In genomic region chr2:119753041-119753929, GRCh38 we compare ENCODE assay signal across 8 cellular contexts. TPM values are rescaled to one million over a fixed set of nuclear protein-coding genes. Genes with fewer than 3 reads are reported as not detected.
DNase-seq lines count a peak whose midpoint lies in the region; ATAC-seq and TF ChIP-seq lines count a peak whose summit lies in the region.

No MANE protein-coding gene starts in this region.

- in situ Hi-C loops in KBM-7 (cut with MboI; ENCODE audit: low pct_unique_long_range_greater_than_20kb, low sequenced_read_pairs), result no loop called here

- DNase-seq in D341Med (ENCODE audit: low spot score) (peak; percentile 61), KBM-7 (peak; percentile 62), SKM-1 (lab: John Stamatoyannopoulos, UW; ENCODE audit: unreplicated experiment) (peak; percentile 26), epithelial cell of proximal tubule (ENCODE audit: low read depth) (no peak)
- DNase-seq in naive thymus-derived CD4-positive, alpha-beta T cell, result peak in 7 of 9 donors; percentile 35 to 63 (median 52)
- DNase-seq in activated T-cell treated with anti-CD3 and anti-CD28 coated beads, Interleukin-2, amount 50 U/mL, for 1 hour, result no peak

- peaks cover under 1 to 10% (median 6%) of the 10 kb centered on the region in 7 donors for H3K4me1 Mint-ChIP-seq in naive thymus-derived CD4-positive, alpha-beta T cell

- no peaks in the 10 kb centered on the region for H3K36me3 Mint-ChIP-seq in naive thymus-derived CD4-positive, alpha-beta T cell

- H3K27me3 ChIP-seq in naive thymus-derived CD4-positive, alpha-beta T cell (ENCODE audit: control insufficient read depth in 2 of 2, insufficient read depth in 2 of 2, low read length in 2 of 2), result no peaks in the 10 kb centered on the region

- peak overlapping the region in 1 of 9 donors; percentile 37 for H3K27ac Mint-ChIP-seq in naive thymus-derived CD4-positive, alpha-beta T cell

- POLR2A ChIA-PET in naive thymus-derived CD4-positive, alpha-beta T cell (lab: Charles Lee), result interaction anchor here (1.6 kb wide), 1 partner anchor 69 kb away, joined by 5 read pairs; no protein-coding TSS in a partner anchor

- H3K4me3 Mint-ChIP-seq in naive thymus-derived CD4-positive, alpha-beta T cell, result no peak overlapping the region

- ATAC-seq in GM18498 (IDR thresholded peaks at IDR 0.05; ENCODE audit: unreplicated experiment) (peak; percentile 50), GM21360 (IDR thresholded peaks at IDR 0.05; ENCODE audit: unreplicated experiment) (no peak)
- ATAC-seq in naive thymus-derived CD4-positive, alpha-beta T cell, result peak; percentile 86

- H3K36me3 ChIP-seq in naive thymus-derived CD4-positive, alpha-beta T cell (ENCODE audit: control insufficient read depth in 2 of 3, insufficient read depth in 3 of 3, low read length in 3 of 3), result no peaks in the 10 kb centered on the region

- peaks cover 0 to 23% (median 0%) of the 10 kb centered on the region in 5 donors for H3K27me3 Mint-ChIP-seq in naive thymus-derived CD4-positive, alpha-beta T cell

- no peak overlapping the region for H3K27ac ChIP-seq in naive thymus-derived CD4-positive, alpha-beta T cell (ENCODE audit: low read depth, low read length)

- CTCF ChIA-PET in naive thymus-derived CD4-positive, alpha-beta T cell (lab: Charles Lee), result interaction anchor here (0.7 to 5.3 kb wide), 20 partner anchors 8 to 422 kb away, joined by 3 to 88 read pairs (median 4); no protein-coding TSS in a partner anchor

- peak; percentile 74 for TF ChIP-seq CTCF in epithelial cell of proximal tubule (conservative IDR thresholded peaks at IDR 0.05; ENCODE audit: low read depth, low read length)

- H3K9me3 ChIP-seq in naive thymus-derived CD4-positive, alpha-beta T cell (ENCODE audit: control insufficient read depth in 2 of 3, low read length in 3 of 3), result no peaks in the 10 kb centered on the region

- intact Hi-C loops in naive thymus-derived CD4-positive, alpha-beta T cell (cut with micrococcal nuclease), result loop anchor here (1.0 to 10.0 kb wide), 11 partner anchors 50 to 927 kb away; no protein-coding TSS in a partner anchor

- H3K4me1 ChIP-seq in naive thymus-derived CD4-positive, alpha-beta T cell (ENCODE audit: control insufficient read depth in 2 of 2, insufficient read depth in 2 of 2, low read length in 2 of 2), result no peaks in the 10 kb centered on the region

- H3K4me3 ChIP-seq in epithelial cell of proximal tubule (ENCODE audit: low read depth, low read length), result no peak overlapping the region
- no peak overlapping the region for H3K4me3 ChIP-seq in naive thymus-derived CD4-positive, alpha-beta T cell (ENCODE audit: low read length)

- H3K9me3 Mint-ChIP-seq in naive thymus-derived CD4-positive, alpha-beta T cell, result no peaks in the 10 kb centered on the region

RNA-seq across cellular contexts. Expression of gene PTPN4, which starts 6.4 kb away (rescaled TPM):
- 6.4 and 9.6 TPM in 2 replicates for total RNA-seq in epithelial cell of proximal tubule
- total RNA-seq in naive thymus-derived CD4-positive, alpha-beta T cell, result 100 to 1,000 TPM in 3 of 5 experiments, 10 to 100 TPM in 2; 59.9 to 122 (median 104) TPM
- 10 to 100 TPM; 48.9 to 50.1 TPM for polyA plus RNA-seq in naive thymus-derived CD4-positive, alpha-beta T cell

Comparison
In these comparisons a context has a peak if more than half of its experiments do, and no peak if none do; other contexts are left out.
1. DNase-seq: peak in D341Med (single experiment), KBM-7 (single experiment), SKM-1 (single experiment) and naive thymus-derived CD4-positive, alpha-beta T cell (7 of 9); none in epithelial cell of proximal tubule (single experiment) and activated T-cell treated with anti-CD3 and anti-CD28 coated beads, Interleukin-2, amount 50 U/mL, for 1 hour (single experiment).